16 cellular contexts compared by ENCODE assay signal in the genomic region with DNA sequence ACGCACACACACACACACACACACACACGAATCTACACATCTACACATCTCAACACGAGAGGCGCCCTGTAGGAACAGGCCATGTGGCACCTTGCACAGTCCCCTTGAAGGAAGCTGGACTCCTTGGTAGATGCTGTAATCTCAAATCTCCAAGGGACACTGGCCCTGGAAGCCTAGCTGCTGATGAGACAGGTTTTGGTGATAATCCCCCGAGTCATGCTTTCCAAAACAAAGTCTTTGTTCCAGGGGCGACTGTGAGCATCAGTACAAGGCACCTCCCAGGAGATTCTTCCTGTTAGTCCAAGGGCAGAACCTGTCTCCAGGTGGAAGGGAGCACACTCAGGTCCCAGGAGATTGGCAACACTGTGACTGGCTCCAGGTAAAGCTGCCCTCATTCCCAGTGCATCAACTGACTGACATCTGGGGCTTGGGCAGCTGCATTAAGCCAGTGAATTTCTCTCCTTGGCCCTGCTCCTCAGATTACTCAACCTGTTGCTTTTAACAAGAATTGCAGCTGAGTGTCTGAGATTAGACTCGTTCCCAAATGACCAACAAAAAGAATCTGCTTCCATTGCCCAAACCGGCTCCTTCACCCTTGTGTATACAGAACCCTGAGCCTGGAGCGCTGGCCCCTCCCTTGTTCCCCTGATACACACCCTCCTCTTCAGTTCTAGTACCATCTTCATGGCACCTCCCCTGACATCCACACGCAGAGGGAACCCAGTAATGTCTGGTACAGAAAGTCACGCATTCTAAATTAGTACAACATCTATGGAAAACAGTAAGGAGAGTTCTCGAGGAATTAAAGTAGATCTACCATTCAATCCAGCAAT.
"Had no signal": no experiment of that assay in that cellular context is flagged by ENCODE, and none has a peak within 500 bp of the region (broad histone marks: within the 10 kb centered on the region; RNA-seq: fewer than 3 reads in every experiment).

No MANE protein-coding gene starts in this region.

- H3K27ac ChIP-seq: breast epithelium, prostate gland, sigmoid colon had no signal

- DNase-seq: activated CD4-positive, alpha-beta T cell treated with anti-CD3 and anti-CD28 coated beads, Interleukin-2, amount 10 ng/mL, durations not matched to agents 7 days and 5 days; activated CD4-positive, CD25-positive, alpha-beta regulatory T cell; amygdala; immature natural killer cell; mammary epithelial cell; natural killer cell; occipital lobe; sigmoid colon; stimulated activated CD4-positive, alpha-beta T cell treated with anti-CD3 and anti-CD28 coated beads, Interleukin-4, amount 100 ng/mL, for 1 hour; stimulated activated CD8-positive, alpha-beta memory T cell treated with anti-CD3 and anti-CD28 coated beads, Interleukin-4, amount 100 ng/mL, for 48 hours; stimulated activated naive CD8-positive, alpha-beta T cell treated with anti-CD3 and anti-CD28 coated beads, Interleukin-15, Interleukin-2, amounts not matched to agents 100 U/mL and 50 U/mL, for 24 hours had no signal

- H3K36me3 ChIP-seq: breast epithelium, prostate gland, sigmoid colon had no signal

- ATAC-seq: activated naive CD4-positive, alpha-beta T cell treated with anti-CD3 and anti-CD28 coated beads, Interleukin-2, amount 50 U/mL, for 72 hours; natural killer cell; stimulated activated naive CD8-positive, alpha-beta T cell treated with anti-CD3 and anti-CD28 coated beads, Interleukin-15, Interleukin-2, amounts not matched to agents 100 U/mL and 50 U/mL, for 24 hours had no signal

- H3K27ac Mint-ChIP-seq: activated CD4-positive, alpha-beta T cell treated with anti-CD3 and anti-CD28 coated beads, Interleukin-2, amount 10 ng/mL, durations not matched to agents 7 days and 5 days; activated naive CD4-positive, alpha-beta T cell treated with anti-CD3 and anti-CD28 coated beads, Interleukin-2, amount 50 U/mL, for 72 hours; immature natural killer cell; natural killer cell; T-helper 1 cell treated with Interleukin-12 subunit alpha and Interleukin-12 subunit beta and Interleukin-4 antibody, amounts not matched to agents 30 μg/mL and 1 μg/mL, for 36 hours had no signal

- FAIRE-seq: TTC549 had no signal

- H3K4me3 ChIP-seq: breast epithelium, prostate gland, sigmoid colon had no signal

- H3K4me1 Mint-ChIP-seq: activated CD4-positive, alpha-beta T cell treated with anti-CD3 and anti-CD28 coated beads, Interleukin-2, amount 10 ng/mL, durations not matched to agents 7 days and 5 days; immature natural killer cell; natural killer cell had no signal

- H3K4me1 ChIP-seq: prostate gland, sigmoid colon had no signal

- H3K36me3 Mint-ChIP-seq: activated naive CD4-positive, alpha-beta T cell treated with anti-CD3 and anti-CD28 coated beads, Interleukin-2, amount 50 U/mL, for 72 hours; natural killer cell had no signal

- H3K4me3 Mint-ChIP-seq: activated CD4-positive, alpha-beta T cell treated with anti-CD3 and anti-CD28 coated beads, Interleukin-2, amount 10 ng/mL, durations not matched to agents 7 days and 5 days; immature natural killer cell; natural killer cell; T-helper 1 cell treated with Interleukin-12 subunit alpha and Interleukin-12 subunit beta and Interleukin-4 antibody, amounts not matched to agents 30 μg/mL and 1 μg/mL, for 36 hours had no signal

- H3K27me3 ChIP-seq: sigmoid colon had no signal

- H3K9me3 Mint-ChIP-seq: activated naive CD4-positive, alpha-beta T cell treated with anti-CD3 and anti-CD28 coated beads, Interleukin-2, amount 50 U/mL, for 72 hours; immature natural killer cell had no signal

- H3K9me3 ChIP-seq: breast epithelium, prostate gland, sigmoid colon had no signal
